Comparison of ENCODE assay signal across 40 cellular contexts in genomic region chr9:122754825-122755224, GRCh38. TPM values are rescaled to one million over a fixed set of nuclear protein-coding genes. Genes with fewer than 3 reads are reported as not detected.
"Had no signal": no experiment of that assay in that cellular context is flagged by ENCODE, and none has a peak within 500 bp of the region (broad histone marks: within the 10 kb centered on the region; RNA-seq: fewer than 3 reads in every experiment).

No MANE protein-coding gene starts in this region.

- FAIRE-seq: TTC549 had no signal

- H3K27me3 Mint-ChIP-seq: activated CD4-positive, alpha-beta memory T cell treated with anti-CD3 and anti-CD28 coated beads for 36 hours; activated CD4-positive, alpha-beta T cell treated with anti-CD3 and anti-CD28 coated beads, Interleukin-2, amount 10 ng/mL, durations not matched to agents 24 days and 14 days; activated CD8-positive, alpha-beta T cell treated with anti-CD3 and anti-CD28 coated beads for 36 hours; activated naive CD4-positive, alpha-beta T cell treated with anti-CD3 and anti-CD28 coated beads, Interleukin-2, amount 10 ng/mL, durations not matched to agents 7 days and 5 days; activated naive CD8-positive, alpha-beta T cell treated with anti-CD3 and anti-CD28 coated beads, Interleukin-2, amount 10 ng/mL, durations not matched to agents 7 days and 5 days had no signal

- H3K36me3 ChIP-seq: ascending aorta, brain microvascular endothelial cell, breast epithelium had no signal

- H3K4me3 Mint-ChIP-seq: activated B cell treated with CpG ODN at 0.5 μM for 24 hours; activated CD4-positive, alpha-beta memory T cell treated with anti-CD3 and anti-CD28 coated beads for 36 hours; activated CD4-positive, alpha-beta T cell treated with anti-CD3 and anti-CD28 coated beads, Interleukin-2, amount 10 ng/mL, durations not matched to agents 24 days and 14 days; activated CD8-positive, alpha-beta T cell treated with anti-CD3 and anti-CD28 coated beads for 36 hours; activated naive CD4-positive, alpha-beta T cell treated with anti-CD3 and anti-CD28 coated beads, Interleukin-2, amount 10 ng/mL, durations not matched to agents 7 days and 5 days; activated naive CD4-positive, alpha-beta T cell treated with anti-CD3 and anti-CD28 coated beads, Interleukin-2, amount 50 U/mL, for 24 hours; activated naive CD8-positive, alpha-beta T cell; activated naive CD8-positive, alpha-beta T cell treated with anti-CD3 and anti-CD28 coated beads, Interleukin-2, amount 10 ng/mL, durations not matched to agents 7 days and 5 days; activated naive CD8-positive, alpha-beta T cell treated with anti-CD3 and anti-CD28 coated beads, Interleukin-2, amount 50 U/mL, for 24 hours; activated T-cell treated with anti-CD3 and anti-CD28 coated beads, Interleukin-2, amount 50 U/mL, for 4 hours; activated T-cell treated with anti-CD3 and anti-CD28 coated beads, Interleukin-2, amount 50 U/mL, for 72 hours; activated T-helper 1 cell treated with anti-CD3 and anti-CD28 coated beads, Interleukin-12 subunit alpha, Interleukin-12 subunit beta, Interleukin-2, Interleukin-4 antibody, amounts not matched to agents 30 ng/mL and 10 ng/mL and 1 ng/mL, durations not matched to agents 14 hours and 24 hours and 36 hours; T-helper 1 cell treated with Interleukin-12 subunit alpha and Interleukin-12 subunit beta and Interleukin-4 antibody, amounts not matched to agents 30 μg/mL and 1 μg/mL, for 36 hours; T-helper 2 cell treated with Interferon-gamma antibody and Interleukin-4, amounts not matched to agents 5 μg/mL and 100 μg/mL, for 36 hours had no signal

- H3K27ac Mint-ChIP-seq: activated B cell treated with CpG ODN at 0.5 μM for 24 hours; activated CD4-positive, alpha-beta memory T cell treated with anti-CD3 and anti-CD28 coated beads for 36 hours; activated CD4-positive, alpha-beta T cell treated with anti-CD3 and anti-CD28 coated beads, Interleukin-2, amount 10 ng/mL, durations not matched to agents 24 days and 14 days; activated CD8-positive, alpha-beta T cell treated with anti-CD3 and anti-CD28 coated beads for 36 hours; activated naive CD4-positive, alpha-beta T cell treated with anti-CD3 and anti-CD28 coated beads, Interleukin-2, amount 10 ng/mL, durations not matched to agents 7 days and 5 days; activated naive CD4-positive, alpha-beta T cell treated with anti-CD3 and anti-CD28 coated beads, Interleukin-2, amount 50 U/mL, for 24 hours; activated naive CD8-positive, alpha-beta T cell; activated naive CD8-positive, alpha-beta T cell treated with anti-CD3 and anti-CD28 coated beads, Interleukin-2, amount 10 ng/mL, durations not matched to agents 7 days and 5 days; activated naive CD8-positive, alpha-beta T cell treated with anti-CD3 and anti-CD28 coated beads, Interleukin-2, amount 50 U/mL, for 24 hours; activated T-cell treated with anti-CD3 and anti-CD28 coated beads, Interleukin-2, amount 50 U/mL, for 72 hours; activated T-helper 1 cell treated with anti-CD3 and anti-CD28 coated beads, Interleukin-12 subunit alpha, Interleukin-12 subunit beta, Interleukin-2, Interleukin-4 antibody, amounts not matched to agents 30 ng/mL and 10 ng/mL and 1 ng/mL, durations not matched to agents 14 hours and 24 hours and 36 hours; activated T-helper 2 cell treated with anti-CD3 and anti-CD28 coated beads, Interferon-gamma antibody, Interleukin-2, Interleukin-4, amounts not matched to agents 10 μg/mL and 5 μg/mL and 100 μg/mL, durations not matched to agents 14 hours and 24 hours and 36 hours; T-helper 1 cell treated with Interleukin-12 subunit alpha and Interleukin-12 subunit beta and Interleukin-4 antibody, amounts not matched to agents 30 μg/mL and 1 μg/mL, for 36 hours; T-helper 2 cell treated with Interferon-gamma antibody and Interleukin-4, amounts not matched to agents 5 μg/mL and 100 μg/mL, for 36 hours had no signal

- ATAC-seq: activated CD8-positive, alpha-beta T cell treated with anti-CD3 and anti-CD28 coated beads for 36 hours; activated naive CD8-positive, alpha-beta T cell treated with anti-CD3 and anti-CD28 coated beads, Interleukin-2, amount 50 U/mL, for 24 hours; activated T-cell treated with anti-CD3 and anti-CD28 coated beads, Interleukin-2, amount 50 U/mL, for 4 hours; activated T-cell treated with anti-CD3 and anti-CD28 coated beads, Interleukin-2, amount 50 U/mL, for 72 hours had no signal

- H3K4me1 Mint-ChIP-seq: activated B cell treated with CpG ODN at 0.5 μM for 24 hours; activated CD4-positive, alpha-beta T cell treated with anti-CD3 and anti-CD28 coated beads, Interleukin-2, amount 10 ng/mL, durations not matched to agents 24 days and 14 days; activated naive CD4-positive, alpha-beta T cell treated with anti-CD3 and anti-CD28 coated beads, Interleukin-2, amount 10 ng/mL, durations not matched to agents 7 days and 5 days; activated naive CD4-positive, alpha-beta T cell treated with anti-CD3 and anti-CD28 coated beads, Interleukin-2, amount 50 U/mL, for 24 hours; activated naive CD8-positive, alpha-beta T cell treated with anti-CD3 and anti-CD28 coated beads, Interleukin-2, amount 10 ng/mL, durations not matched to agents 7 days and 5 days; activated naive CD8-positive, alpha-beta T cell treated with anti-CD3 and anti-CD28 coated beads, Interleukin-2, amount 50 U/mL, for 24 hours had no signal

- H3K4me3 ChIP-seq: ascending aorta, breast epithelium had no signal

- H3K27ac ChIP-seq: ascending aorta, brain microvascular endothelial cell, breast epithelium, VCaP had no signal

- H3K36me3 Mint-ChIP-seq: activated naive CD4-positive, alpha-beta T cell treated with anti-CD3 and anti-CD28 coated beads, Interleukin-2, amount 10 ng/mL, durations not matched to agents 7 days and 5 days had no signal

- DNase-seq: activated B cell treated with CpG ODN at 0.5 μM for 24 hours; activated CD4-positive, alpha-beta memory T cell treated with anti-CD3 and anti-CD28 coated beads for 36 hours; activated CD4-positive, alpha-beta T cell treated with anti-CD3 and anti-CD28 coated beads for 4 hours; activated CD4-positive, alpha-beta T cell treated with anti-CD3 and anti-CD28 coated beads, Interleukin-2, amount 10 ng/mL, durations not matched to agents 24 days and 14 days; activated CD4-positive, alpha-beta T cell treated with anti-CD3 and anti-CD28 coated beads, Interleukin-2, amount 50 U/mL, for 1 hour; activated CD4-positive, alpha-beta T cell treated with anti-CD3 and anti-CD28 coated beads, Interleukin-2, amount 50 U/mL, for 4 hours; activated CD4-positive, CD25-positive, alpha-beta regulatory T cell treated with anti-CD3 and anti-CD28 coated beads, Interleukin-2, amount 50 U/mL, for 72 hours; activated CD8-positive, alpha-beta memory T cell treated with anti-CD3 and anti-CD28 coated beads, Interleukin-2, amount 50 U/mL, for 4 hours; activated CD8-positive, alpha-beta T cell treated with anti-CD3 and anti-CD28 coated beads for 36 hours; activated effector memory CD4-positive, alpha-beta T cell treated with Interleukin-2 at 50 U/mL for 16 hours; activated gamma-delta T cell; activated naive CD4-positive, alpha-beta T cell treated with anti-CD3 and anti-CD28 coated beads, Interleukin-2, amount 10 ng/mL, durations not matched to agents 7 days and 5 days; activated naive CD4-positive, alpha-beta T cell treated with Interleukin-2 at 50 U/mL for 16 hours; activated naive CD8-positive, alpha-beta T cell treated with anti-CD3 and anti-CD28 coated beads, Interleukin-2, amount 10 ng/mL, durations not matched to agents 7 days and 5 days; activated naive CD8-positive, alpha-beta T cell treated with anti-CD3 and anti-CD28 coated beads, Interleukin-2, amount 50 U/mL, for 24 hours; activated T-cell treated with anti-CD3 and anti-CD28 coated beads for 4 hours; activated T-cell treated with anti-CD3 and anti-CD28 coated beads, Interleukin-2, amount 50 U/mL, for 1 hour; activated T-cell treated with anti-CD3 and anti-CD28 coated beads, Interleukin-2, amount 50 U/mL, for 4 hours; activated T-cell treated with anti-CD3 and anti-CD28 coated beads, Interleukin-2, amount 50 U/mL, for 72 hours; amygdala; anterior cingulate cortex; brain microvascular endothelial cell; central memory CD4-positive, alpha-beta T cell; T-helper 1 cell; T-helper 2 cell; T-helper 9 cell had no signal

- H3K27me3 ChIP-seq: ascending aorta, brain microvascular endothelial cell, breast epithelium had no signal

- H3K4me1 ChIP-seq: ascending aorta, breast epithelium had no signal

RNA-seq across cellular contexts. Expression of gene OR1L6, which starts 12.7 kb away (rescaled TPM):
- total RNA-seq: activated B cell treated with CpG ODN at 0.5 μM for 24 hours; activated CD4-positive, alpha-beta memory T cell treated with anti-CD3 and anti-CD28 coated beads for 36 hours; activated CD4-positive, alpha-beta T cell treated with anti-CD3 and anti-CD28 coated beads, Interleukin-2, amount 10 ng/mL, durations not matched to agents 24 days and 14 days; activated CD8-positive, alpha-beta memory T cell treated with anti-CD3 and anti-CD28 coated beads for 36 hours; activated CD8-positive, alpha-beta T cell treated with anti-CD3 and anti-CD28 coated beads for 36 hours; activated naive CD8-positive, alpha-beta T cell treated with anti-CD3 and anti-CD28 coated beads, Interleukin-2, amount 10 ng/mL, durations not matched to agents 7 days and 5 days; activated T-cell treated with anti-CD3 and anti-CD28 coated beads, Interleukin-2, amount 50 U/mL, for 4 hours; activated T-cell treated with anti-CD3 and anti-CD28 coated beads, Interleukin-2, amount 50 U/mL, for 72 hours; activated T-helper 1 cell treated with anti-CD3 and anti-CD28 coated beads, Interleukin-12 subunit alpha, Interleukin-12 subunit beta, Interleukin-2, Interleukin-4 antibody, amounts not matched to agents 30 ng/mL and 10 ng/mL and 1 ng/mL, durations not matched to agents 14 hours and 24 hours and 36 hours; activated T-helper 2 cell treated with anti-CD3 and anti-CD28 coated beads, Interferon-gamma antibody, Interleukin-2, Interleukin-4, amounts not matched to agents 10 μg/mL and 5 μg/mL and 100 μg/mL, durations not matched to agents 14 hours and 24 hours and 36 hours; ascending aorta; breast epithelium; cardiac septum; cerebellum had no signal
- polyA plus RNA-seq: adipose tissue had no signal

RNA-seq across cellular contexts. Expression of gene OR1L4, which starts 31.0 kb away (rescaled TPM):
- total RNA-seq: activated B cell treated with CpG ODN at 0.5 μM for 24 hours; activated CD4-positive, alpha-beta memory T cell treated with anti-CD3 and anti-CD28 coated beads for 36 hours; activated CD4-positive, alpha-beta T cell treated with anti-CD3 and anti-CD28 coated beads, Interleukin-2, amount 10 ng/mL, durations not matched to agents 24 days and 14 days; activated CD8-positive, alpha-beta memory T cell treated with anti-CD3 and anti-CD28 coated beads for 36 hours; activated CD8-positive, alpha-beta T cell treated with anti-CD3 and anti-CD28 coated beads for 36 hours; activated naive CD8-positive, alpha-beta T cell treated with anti-CD3 and anti-CD28 coated beads, Interleukin-2, amount 10 ng/mL, durations not matched to agents 7 days and 5 days; activated T-cell treated with anti-CD3 and anti-CD28 coated beads, Interleukin-2, amount 50 U/mL, for 4 hours; activated T-cell treated with anti-CD3 and anti-CD28 coated beads, Interleukin-2, amount 50 U/mL, for 72 hours; activated T-helper 1 cell treated with anti-CD3 and anti-CD28 coated beads, Interleukin-12 subunit alpha, Interleukin-12 subunit beta, Interleukin-2, Interleukin-4 antibody, amounts not matched to agents 30 ng/mL and 10 ng/mL and 1 ng/mL, durations not matched to agents 14 hours and 24 hours and 36 hours; activated T-helper 2 cell treated with anti-CD3 and anti-CD28 coated beads, Interferon-gamma antibody, Interleukin-2, Interleukin-4, amounts not matched to agents 10 μg/mL and 5 μg/mL and 100 μg/mL, durations not matched to agents 14 hours and 24 hours and 36 hours; ascending aorta; breast epithelium; cardiac septum; cerebellum had no signal
- polyA plus RNA-seq: adipose tissue had no signal

RNA-seq across cellular contexts. Expression of gene OR5C1, which starts 33.9 kb away (rescaled TPM):
- total RNA-seq: activated B cell treated with CpG ODN at 0.5 μM for 24 hours; activated CD4-positive, alpha-beta memory T cell treated with anti-CD3 and anti-CD28 coated beads for 36 hours; activated CD4-positive, alpha-beta T cell treated with anti-CD3 and anti-CD28 coated beads, Interleukin-2, amount 10 ng/mL, durations not matched to agents 24 days and 14 days; activated CD8-positive, alpha-beta memory T cell treated with anti-CD3 and anti-CD28 coated beads for 36 hours; activated CD8-positive, alpha-beta T cell treated with anti-CD3 and anti-CD28 coated beads for 36 hours; activated naive CD8-positive, alpha-beta T cell treated with anti-CD3 and anti-CD28 coated beads, Interleukin-2, amount 10 ng/mL, durations not matched to agents 7 days and 5 days; activated T-cell treated with anti-CD3 and anti-CD28 coated beads, Interleukin-2, amount 50 U/mL, for 4 hours; activated T-cell treated with anti-CD3 and anti-CD28 coated beads, Interleukin-2, amount 50 U/mL, for 72 hours; activated T-helper 1 cell treated with anti-CD3 and anti-CD28 coated beads, Interleukin-12 subunit alpha, Interleukin-12 subunit beta, Interleukin-2, Interleukin-4 antibody, amounts not matched to agents 30 ng/mL and 10 ng/mL and 1 ng/mL, durations not matched to agents 14 hours and 24 hours and 36 hours; activated T-helper 2 cell treated with anti-CD3 and anti-CD28 coated beads, Interferon-gamma antibody, Interleukin-2, Interleukin-4, amounts not matched to agents 10 μg/mL and 5 μg/mL and 100 μg/mL, durations not matched to agents 14 hours and 24 hours and 36 hours; ascending aorta; breast epithelium; cardiac septum; cerebellum had no signal

RNA-seq across cellular contexts. Expression of gene OR1K1, which starts 45.1 kb away (rescaled TPM):
- total RNA-seq: activated B cell treated with CpG ODN at 0.5 μM for 24 hours; activated CD4-positive, alpha-beta memory T cell treated with anti-CD3 and anti-CD28 coated beads for 36 hours; activated CD4-positive, alpha-beta T cell treated with anti-CD3 and anti-CD28 coated beads, Interleukin-2, amount 10 ng/mL, durations not matched to agents 24 days and 14 days; activated CD8-positive, alpha-beta memory T cell treated with anti-CD3 and anti-CD28 coated beads for 36 hours; activated CD8-positive, alpha-beta T cell treated with anti-CD3 and anti-CD28 coated beads for 36 hours; activated naive CD8-positive, alpha-beta T cell treated with anti-CD3 and anti-CD28 coated beads, Interleukin-2, amount 10 ng/mL, durations not matched to agents 7 days and 5 days; activated T-cell treated with anti-CD3 and anti-CD28 coated beads, Interleukin-2, amount 50 U/mL, for 4 hours; activated T-cell treated with anti-CD3 and anti-CD28 coated beads, Interleukin-2, amount 50 U/mL, for 72 hours; activated T-helper 1 cell treated with anti-CD3 and anti-CD28 coated beads, Interleukin-12 subunit alpha, Interleukin-12 subunit beta, Interleukin-2, Interleukin-4 antibody, amounts not matched to agents 30 ng/mL and 10 ng/mL and 1 ng/mL, durations not matched to agents 14 hours and 24 hours and 36 hours; activated T-helper 2 cell treated with anti-CD3 and anti-CD28 coated beads, Interferon-gamma antibody, Interleukin-2, Interleukin-4, amounts not matched to agents 10 μg/mL and 5 μg/mL and 100 μg/mL, durations not matched to agents 14 hours and 24 hours and 36 hours; ascending aorta; breast epithelium; cardiac septum; cerebellum had no signal
- polyA plus RNA-seq: adipose tissue had no signal
